ENCODE assay signal across 8 cellular contexts in the genomic region with DNA sequence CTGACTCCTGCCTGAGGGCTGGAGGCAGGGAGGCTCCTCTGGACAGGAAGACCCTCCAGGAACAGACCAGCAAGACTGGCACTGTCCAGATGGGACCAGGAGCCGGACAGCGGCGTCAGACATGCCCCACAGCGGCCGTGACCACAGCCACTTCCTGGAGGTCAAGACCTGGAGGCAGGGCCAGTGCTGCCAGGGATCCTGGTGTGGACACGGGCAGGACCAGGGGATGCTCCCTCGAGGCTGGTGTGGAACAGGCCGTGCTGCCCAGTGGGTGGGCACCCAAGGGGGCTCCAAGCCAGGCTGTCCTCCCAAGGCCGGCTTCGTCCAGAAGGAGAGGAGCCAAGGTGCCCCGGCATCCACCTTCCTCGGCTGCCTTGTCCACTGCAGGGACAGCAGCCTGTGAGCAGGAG. TPM values are rescaled to one million over a fixed set of nuclear protein-coding genes. Genes with fewer than 3 reads are reported as not detected.
DNase-seq lines count a peak whose midpoint lies in the region; ATAC-seq, FAIRE-seq and TF ChIP-seq lines count a peak whose summit lies in the region.

No MANE protein-coding gene starts in this region.

- no peak for TF ChIP-seq CTCF in hepatocyte (IDR thresholded peaks at IDR 0.05; ENCODE audit: poor library complexity)

- no peak overlapping the region for H2AFZ ChIP-seq in hepatocyte

- no peaks in the 10 kb centered on the region for H3K79me2 ChIP-seq in hepatocyte

- H3K27me3 ChIP-seq in hepatocyte (no peaks in the 10 kb centered on the region), subcutaneous abdominal adipose tissue (ENCODE audit: control insufficient read depth in 5 of 5, insufficient read depth in 4 of 5, low read length in 5 of 5) (no peaks in the 10 kb centered on the region), small intestine (ENCODE audit: control insufficient read depth in 2 of 2, insufficient read depth in 2 of 2, low read length in 2 of 2) (no peaks in the 10 kb centered on the region)

- H3K4me3 ChIP-seq in hepatocyte: no peak overlapping the region
- no peak overlapping the region for H3K4me3 ChIP-seq in subcutaneous abdominal adipose tissue (ENCODE audit: low read depth in 1 of 5, low read length in 5 of 5)
- no peak overlapping the region for H3K4me3 ChIP-seq in small intestine (ENCODE audit: low read depth in 1 of 2, low read length in 2 of 2)

- H3K36me3 ChIP-seq in hepatocyte (replicated peaks; ENCODE audit: insufficient read depth, low read depth) (no peaks in the 10 kb centered on the region), subcutaneous abdominal adipose tissue (ENCODE audit: control insufficient read depth in 5 of 5, insufficient read depth in 5 of 5, low read length in 5 of 5) (no peaks in the 10 kb centered on the region), small intestine (ENCODE audit: control insufficient read depth in 2 of 2, insufficient read depth in 2 of 2, low read length in 2 of 2) (no peaks in the 10 kb centered on the region)

- no peaks in the 10 kb centered on the region for H3K36me3 Mint-ChIP-seq in activated T-helper 17 cell treated with anti-CD3 and anti-CD28 coated beads, Interleukin-2, amount 50 U/mL, for 72 hours (ENCODE audit: low read depth)
- H3K36me3 Mint-ChIP-seq in activated naive CD4-positive, alpha-beta T cell treated with anti-CD3 and anti-CD28 coated beads, Interleukin-2, amount 50 U/mL, for 72 hours: no peaks in the 10 kb centered on the region

- no peaks in the 10 kb centered on the region for H3K9me3 ChIP-seq in hepatocyte (ENCODE audit: low read depth)
- H3K9me3 ChIP-seq in subcutaneous abdominal adipose tissue (ENCODE audit: control insufficient read depth in 5 of 5, low read length in 5 of 5): no peaks in the 10 kb centered on the region
- no peaks in the 10 kb centered on the region for H3K9me3 ChIP-seq in small intestine (ENCODE audit: control insufficient read depth, low read depth)

- H4K20me1 ChIP-seq in hepatocyte (ENCODE audit: insufficient read depth, poor library complexity, severe bottlenecking): no peaks in the 10 kb centered on the region

- H3K4me1 Mint-ChIP-seq in activated T-helper 17 cell treated with anti-CD3 and anti-CD28 coated beads, Interleukin-2, amount 50 U/mL, for 72 hours: peaks cover 20% of the 10 kb centered on the region

- ATAC-seq in activated T-helper 17 cell treated with anti-CD3 and anti-CD28 coated beads, Interleukin-2, amount 50 U/mL, for 72 hours (replicated peaks): no peak
- no peak for ATAC-seq in activated naive CD4-positive, alpha-beta T cell treated with anti-CD3 and anti-CD28 coated beads, Interleukin-2, amount 50 U/mL, for 72 hours
- ATAC-seq in HG03159 (IDR thresholded peaks at IDR 0.05; ENCODE audit: unreplicated experiment): no peak

- FAIRE-seq in small intestine (lab: Jason Lieb, UNC): no peak

- DNase-seq in HK-2 (ENCODE audit: unreplicated experiment) (peak; percentile 78), hepatocyte (ENCODE audit: low spot score) (peak; percentile 6), NCI-H1930 (lab: John Stamatoyannopoulos, UW) (no peak), small intestine (no peak)
- no peak for DNase-seq in activated naive CD4-positive, alpha-beta T cell treated with anti-CD3 and anti-CD28 coated beads, Interleukin-2, amount 50 U/mL, for 72 hours (ENCODE audit: low spot score in 2 of 2)

- H3K27me3 Mint-ChIP-seq in activated T-helper 17 cell treated with anti-CD3 and anti-CD28 coated beads, Interleukin-2, amount 50 U/mL, for 72 hours: no peaks in the 10 kb centered on the region

- H3K9me2 ChIP-seq in hepatocyte (replicated peaks; ENCODE audit: insufficient read depth): no peaks in the 10 kb centered on the region

- peak overlapping the region; percentile 84 for H3K27ac Mint-ChIP-seq in activated T-helper 17 cell treated with anti-CD3 and anti-CD28 coated beads, Interleukin-2, amount 50 U/mL, for 72 hours
- H3K27ac Mint-ChIP-seq in activated naive CD4-positive, alpha-beta T cell treated with anti-CD3 and anti-CD28 coated beads, Interleukin-2, amount 50 U/mL, for 72 hours: peak overlapping the region in 1 of 2 donors; percentile 64

- no peaks in the 10 kb centered on the region for H3K9me3 Mint-ChIP-seq in activated T-helper 17 cell treated with anti-CD3 and anti-CD28 coated beads, Interleukin-2, amount 50 U/mL, for 72 hours
- no peaks in the 10 kb centered on the region for H3K9me3 Mint-ChIP-seq in activated naive CD4-positive, alpha-beta T cell treated with anti-CD3 and anti-CD28 coated beads, Interleukin-2, amount 50 U/mL, for 72 hours

- H3K27ac ChIP-seq in hepatocyte (peak overlapping the region; percentile 67), subcutaneous abdominal adipose tissue (ENCODE audit: low read depth, low read length) (peak overlapping the region; percentile 67), small intestine (ENCODE audit: low read depth in 1 of 2, low read length in 1 of 2) (peak overlapping the region in 1 of 2 donors; percentile 77)

- peaks cover under 1% of the 10 kb centered on the region for H3K4me1 ChIP-seq in hepatocyte (ENCODE audit: insufficient read depth)
- peaks cover 6 to 51% (median 29%) of the 10 kb centered on the region in 5 donors for H3K4me1 ChIP-seq in subcutaneous abdominal adipose tissue (ENCODE audit: control insufficient read depth in 5 of 5, insufficient read depth in 5 of 5, low read length in 5 of 5)
- peaks cover 0 to 3% of the 10 kb centered on the region in 2 donors for H3K4me1 ChIP-seq in small intestine (ENCODE audit: control insufficient read depth in 2 of 2, insufficient read depth in 1 of 2, low read depth in 1 of 2, low read length in 1 of 2)

- H3K4me2 ChIP-seq in hepatocyte: no peak overlapping the region

- 86% methylated on average over 12 of the region's 12 CpGs for WGBS in hepatocyte (ENCODE audit: low lambda C conversion rate, missing lambda C conversion rate)
- 68 to 75% (median 72%) methylated on average over 11 to 12 of the region's 12 CpGs for WGBS in small intestine, 3 donors

- H3K4me3 Mint-ChIP-seq in activated T-helper 17 cell treated with anti-CD3 and anti-CD28 coated beads, Interleukin-2, amount 50 U/mL, for 72 hours: peak overlapping the region; percentile 70

- H3K9ac ChIP-seq in subcutaneous abdominal adipose tissue (ENCODE audit: low read length in 5 of 5): peak overlapping the region in 2 of 5 donors; percentile 13 to 32

RNA-seq across cellular contexts. Expression of a gene that starts 4.5 kb away (rescaled TPM):
- total RNA-seq in activated T-helper 17 cell treated with anti-CD3 and anti-CD28 coated beads, Interleukin-2, amount 50 U/mL, for 72 hours: 10 to 100 TPM; 36.9 to 37.7 TPM
- total RNA-seq in hepatocyte: 10.0 and 15.7 TPM in 2 replicates
- 29.8 and 49.5 TPM in 2 replicates for polyA plus RNA-seq in hepatocyte
- 10 to 100 TPM; 34.6 to 51.3 TPM for total RNA-seq in activated naive CD4-positive, alpha-beta T cell treated with anti-CD3 and anti-CD28 coated beads, Interleukin-2, amount 50 U/mL, for 72 hours
- polyA plus RNA-seq in small intestine: 10 to 100 TPM; 36.7 to 97.3 (median 47.7) TPM

RNA-seq across cellular contexts. Expression of a gene that starts 11.7 kb away (rescaled TPM):
- total RNA-seq in activated T-helper 17 cell treated with anti-CD3 and anti-CD28 coated beads, Interleukin-2, amount 50 U/mL, for 72 hours: 100 to 1,000 TPM; 167 to 309 TPM
- total RNA-seq in hepatocyte: 240 and 290 TPM in 2 replicates
- polyA plus RNA-seq in hepatocyte (114 and 125 TPM in 2 replicates), small intestine (10 to 100 TPM in 1 of 3 donors, 1 to 10 TPM in 2; 5.4 to 33.2 (median 7.8) TPM)
- total RNA-seq in activated naive CD4-positive, alpha-beta T cell treated with anti-CD3 and anti-CD28 coated beads, Interleukin-2, amount 50 U/mL, for 72 hours: 100 to 1,000 TPM in 1 of 2 donors, 1 to 10 TPM in 1; 8.6 to 197 TPM

RNA-seq across cellular contexts. Expression of a gene that starts 56.4 kb away (rescaled TPM):
- total RNA-seq in activated T-helper 17 cell treated with anti-CD3 and anti-CD28 coated beads, Interleukin-2, amount 50 U/mL, for 72 hours: 100 to 1,000 TPM; 140 to 142 TPM
- total RNA-seq in hepatocyte: 55.7 and 72.5 TPM in 2 replicates
- polyA plus RNA-seq in hepatocyte: 152 and 193 TPM in 2 replicates
- 100 to 1,000 TPM; 130 to 171 TPM for total RNA-seq in activated naive CD4-positive, alpha-beta T cell treated with anti-CD3 and anti-CD28 coated beads, Interleukin-2, amount 50 U/mL, for 72 hours
- polyA plus RNA-seq in small intestine: 100 to 1,000 TPM; 111 to 148 (median 146) TPM

Comparison
In these comparisons a context has a peak if more than half of its experiments do, and no peak if none do; other contexts are left out.
1. DNase-seq: peak in HK-2 (single experiment) and hepatocyte (single experiment); none in activated naive CD4-positive, alpha-beta T cell treated with anti-CD3 and anti-CD28 coated beads, Interleukin-2, amount 50 U/mL, for 72 hours (0 of 2), NCI-H1930 (0 of 2) and small intestine (single experiment).